1 cellular context compared by ENCODE assay signal in genomic region chr5:134837530-134838181, GRCh38.
TF ChIP-seq lines count a peak whose summit lies in the region.

No MANE protein-coding gene starts in this region.

TF ChIP-seq in HEK293T, 16 proteins besides CTCF, POLR2A, EP300 and RAD21 (continued from another document):
- TF ChIP-seq ZNF384 (IDR thresholded peaks at IDR 0.05), result no peak
- TF ChIP-seq ARNT (IDR thresholded peaks at IDR 0.05), result no peak
- TF ChIP-seq LEF1 (IDR thresholded peaks at IDR 0.05; ENCODE audit: borderline replicate concordance), result no peak
- TF ChIP-seq SUZ12 (IDR thresholded peaks at IDR 0.05), result no peak
- no peak for TF ChIP-seq CTBP1 (IDR thresholded peaks at IDR 0.05; ENCODE audit: borderline replicate concordance)
